1 cellular context compared by ENCODE assay signal in the genomic region with DNA sequence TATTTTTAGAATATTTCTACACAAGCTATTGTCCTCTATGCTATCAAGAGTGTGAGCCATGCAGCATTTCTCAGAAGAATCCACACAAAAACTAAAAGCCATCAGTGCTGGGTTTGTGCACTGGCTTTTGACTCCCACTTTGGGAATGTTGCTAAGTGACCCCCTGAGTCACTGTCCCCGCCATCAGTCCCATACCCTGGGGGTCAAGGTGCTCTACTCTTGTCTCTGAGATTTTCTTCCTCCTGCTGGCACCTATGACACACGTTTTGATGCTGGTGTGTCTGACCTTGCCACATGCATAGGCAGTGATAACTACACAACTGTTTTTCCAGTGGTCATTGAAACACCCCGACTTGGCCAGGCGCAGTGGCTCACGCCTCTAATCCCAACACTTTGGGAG.
TF ChIP-seq lines count a peak whose summit lies in the region.

No MANE protein-coding gene starts in this region.

TF ChIP-seq in WTC11, 78 proteins besides CTCF, POLR2A, EP300 and RAD21:
- no peak for TF ChIP-seq TEAD4 (CRISPR knock-in tag; IDR thresholded peaks at IDR 0.05)
- TF ChIP-seq IRF1 (CRISPR knock-in tag; IDR thresholded peaks at IDR 0.05) = no peak
- no peak for TF ChIP-seq CBFB (CRISPR knock-in tag; IDR thresholded peaks at IDR 0.05; ENCODE audit: low read depth)
- TF ChIP-seq USF2 (CRISPR knock-in tag; IDR thresholded peaks at IDR 0.05) = no peak
- TF ChIP-seq, protein P1, sequence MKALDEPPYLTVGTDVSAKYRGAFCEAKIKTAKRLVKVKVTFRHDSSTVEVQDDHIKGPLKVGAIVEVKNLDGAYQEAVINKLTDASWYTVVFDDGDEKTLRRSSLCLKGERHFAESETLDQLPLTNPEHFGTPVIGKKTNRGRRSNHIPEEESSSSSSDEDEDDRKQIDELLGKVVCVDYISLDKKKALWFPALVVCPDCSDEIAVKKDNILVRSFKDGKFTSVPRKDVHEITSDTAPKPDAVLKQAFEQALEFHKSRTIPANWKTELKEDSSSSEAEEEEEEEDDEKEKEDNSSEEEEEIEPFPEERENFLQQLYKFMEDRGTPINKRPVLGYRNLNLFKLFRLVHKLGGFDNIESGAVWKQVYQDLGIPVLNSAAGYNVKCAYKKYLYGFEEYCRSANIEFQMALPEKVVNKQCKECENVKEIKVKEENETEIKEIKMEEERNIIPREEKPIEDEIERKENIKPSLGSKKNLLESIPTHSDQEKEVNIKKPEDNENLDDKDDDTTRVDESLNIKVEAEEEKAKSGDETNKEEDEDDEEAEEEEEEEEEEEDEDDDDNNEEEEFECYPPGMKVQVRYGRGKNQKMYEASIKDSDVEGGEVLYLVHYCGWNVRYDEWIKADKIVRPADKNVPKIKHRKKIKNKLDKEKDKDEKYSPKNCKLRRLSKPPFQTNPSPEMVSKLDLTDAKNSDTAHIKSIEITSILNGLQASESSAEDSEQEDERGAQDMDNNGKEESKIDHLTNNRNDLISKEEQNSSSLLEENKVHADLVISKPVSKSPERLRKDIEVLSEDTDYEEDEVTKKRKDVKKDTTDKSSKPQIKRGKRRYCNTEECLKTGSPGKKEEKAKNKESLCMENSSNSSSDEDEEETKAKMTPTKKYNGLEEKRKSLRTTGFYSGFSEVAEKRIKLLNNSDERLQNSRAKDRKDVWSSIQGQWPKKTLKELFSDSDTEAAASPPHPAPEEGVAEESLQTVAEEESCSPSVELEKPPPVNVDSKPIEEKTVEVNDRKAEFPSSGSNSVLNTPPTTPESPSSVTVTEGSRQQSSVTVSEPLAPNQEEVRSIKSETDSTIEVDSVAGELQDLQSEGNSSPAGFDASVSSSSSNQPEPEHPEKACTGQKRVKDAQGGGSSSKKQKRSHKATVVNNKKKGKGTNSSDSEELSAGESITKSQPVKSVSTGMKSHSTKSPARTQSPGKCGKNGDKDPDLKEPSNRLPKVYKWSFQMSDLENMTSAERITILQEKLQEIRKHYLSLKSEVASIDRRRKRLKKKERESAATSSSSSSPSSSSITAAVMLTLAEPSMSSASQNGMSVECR (CRISPR knock-in tag; IDR thresholded peaks at IDR 0.05; ENCODE audit: borderline replicate concordance) = no peak
- TF ChIP-seq, protein P2, sequence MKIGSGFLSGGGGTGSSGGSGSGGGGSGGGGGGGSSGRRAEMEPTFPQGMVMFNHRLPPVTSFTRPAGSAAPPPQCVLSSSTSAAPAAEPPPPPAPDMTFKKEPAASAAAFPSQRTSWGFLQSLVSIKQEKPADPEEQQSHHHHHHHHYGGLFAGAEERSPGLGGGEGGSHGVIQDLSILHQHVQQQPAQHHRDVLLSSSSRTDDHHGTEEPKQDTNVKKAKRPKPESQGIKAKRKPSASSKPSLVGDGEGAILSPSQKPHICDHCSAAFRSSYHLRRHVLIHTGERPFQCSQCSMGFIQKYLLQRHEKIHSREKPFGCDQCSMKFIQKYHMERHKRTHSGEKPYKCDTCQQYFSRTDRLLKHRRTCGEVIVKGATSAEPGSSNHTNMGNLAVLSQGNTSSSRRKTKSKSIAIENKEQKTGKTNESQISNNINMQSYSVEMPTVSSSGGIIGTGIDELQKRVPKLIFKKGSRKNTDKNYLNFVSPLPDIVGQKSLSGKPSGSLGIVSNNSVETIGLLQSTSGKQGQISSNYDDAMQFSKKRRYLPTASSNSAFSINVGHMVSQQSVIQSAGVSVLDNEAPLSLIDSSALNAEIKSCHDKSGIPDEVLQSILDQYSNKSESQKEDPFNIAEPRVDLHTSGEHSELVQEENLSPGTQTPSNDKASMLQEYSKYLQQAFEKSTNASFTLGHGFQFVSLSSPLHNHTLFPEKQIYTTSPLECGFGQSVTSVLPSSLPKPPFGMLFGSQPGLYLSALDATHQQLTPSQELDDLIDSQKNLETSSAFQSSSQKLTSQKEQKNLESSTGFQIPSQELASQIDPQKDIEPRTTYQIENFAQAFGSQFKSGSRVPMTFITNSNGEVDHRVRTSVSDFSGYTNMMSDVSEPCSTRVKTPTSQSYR (CRISPR knock-in tag; IDR thresholded peaks at IDR 0.05) = no peak
TF ChIP-seq in WTC11: peak in this region for 0.
